14 cellular contexts compared by ENCODE assay signal in the genomic region with DNA sequence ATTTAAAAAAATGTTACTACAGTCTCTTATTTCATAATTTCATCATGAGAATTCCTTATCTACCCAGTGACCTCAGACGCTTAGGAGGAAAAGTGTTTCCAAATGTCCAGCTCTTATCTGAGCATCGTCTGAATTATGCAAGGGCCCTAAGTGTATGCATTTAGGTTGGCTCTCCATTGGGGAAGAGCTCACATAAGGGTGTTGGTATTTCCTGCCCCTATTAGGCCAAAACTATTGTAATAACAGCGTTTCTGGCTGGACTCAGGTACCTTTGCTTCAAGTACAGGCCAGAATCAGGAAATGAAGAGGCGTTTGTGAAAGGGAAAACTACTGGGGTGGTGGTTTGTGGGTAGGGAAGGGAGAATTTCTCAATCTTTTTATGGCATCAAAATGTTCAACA. TPM values are rescaled to one million over a fixed set of nuclear protein-coding genes. Genes with fewer than 3 reads are reported as not detected.
DNase-seq lines count a peak whose midpoint lies in the region; ATAC-seq and TF ChIP-seq lines count a peak whose summit lies in the region.
"Had no signal": no experiment of that assay in that cellular context is flagged by ENCODE, and none has a peak within 500 bp of the region (broad histone marks: within the 10 kb centered on the region; RNA-seq: fewer than 3 reads in every experiment).

No MANE protein-coding gene starts in this region.

- dilution Hi-C loops in mammary epithelial cell (cut with HindIII; ENCODE audit: low sequenced_read_pairs) = no loop called here

- intact Hi-C loops in mammary epithelial cell (cut with micrococcal nuclease) = no loop called here
- intact Hi-C loops in left lung (cut with DNase I) = no loop called here

- H3K9ac ChIP-seq in mammary epithelial cell (ENCODE audit: insufficient read depth, low read length) = no peak overlapping the region

- ATAC-seq in left lung = peak; percentile 89
- ATAC-seq in activated CD4-positive, CD25-positive, alpha-beta regulatory T cell treated with anti-CD3 and anti-CD28 coated beads, Interleukin-2, amount 50 U/mL, for 24 hours = no peak

- H3K4me1 ChIP-seq in mammary epithelial cell (ENCODE audit: insufficient read depth, low read length) (peaks cover 24% of the 10 kb centered on the region), left lung (peaks cover 0 to 7% of the 10 kb centered on the region in 2 donors)

- WGBS in mammary epithelial cell (ENCODE audit: low coverage, missing lambda C conversion rate) = 8% methylated on average over 4 of the region's 4 CpGs

- no peaks in the 10 kb centered on the region for H3K79me2 ChIP-seq in mammary epithelial cell (ENCODE audit: insufficient read depth, low read length)

- no peak overlapping the region for H3K4me2 ChIP-seq in mammary epithelial cell (ENCODE audit: insufficient read depth, low read depth, low read length)

- peak overlapping the region; percentile 85 for H2AFZ ChIP-seq in mammary epithelial cell (ENCODE audit: low read depth, low read length)

- BruUV-seq in mammary epithelial cell (replicated peaks; lab: Mats Ljungman, UMichigan) = no TSS peak

- no peaks in the 10 kb centered on the region for H3K27me3 ChIP-seq in mammary epithelial cell (ENCODE audit: insufficient read depth, low read length)
- no peaks in the 10 kb centered on the region for H3K27me3 ChIP-seq in left lung
- H3K27me3 ChIP-seq: MG63 had no signal

- TF ChIP-seq CTCF in mammary epithelial cell (conservative IDR thresholded peaks at IDR 0.05 in 1 of 2, IDR thresholded peaks at IDR 0.05 in 1 of 2; ENCODE audit: extremely low read depth in 1 of 2, insufficient read depth in 1 of 2, low read depth in 1 of 2, low read length in 2 of 2) (no peak), left lung (IDR thresholded peaks at IDR 0.05) (no peak)

- peaks cover 5% of the 10 kb centered on the region for H3K9me3 ChIP-seq in mammary epithelial cell (replicated peaks; ENCODE audit: insufficient read depth, low read length)
- H3K9me3 ChIP-seq in left lung = peaks cover 0 to 4% of the 10 kb centered on the region in 2 donors

- peak overlapping the region; percentile 56 for H3K27ac ChIP-seq in mammary epithelial cell (ENCODE audit: insufficient read depth, low read depth, low read length)
- peak overlapping the region in 1 of 2 donors; percentile 46 for H3K27ac ChIP-seq in left lung

- DNase-seq in AML-193 (lab: John Stamatoyannopoulos, UW) (peak; percentile 72 to 80), MV-4-11 (lab: John Stamatoyannopoulos, UW) (peak; percentile 54), mammary epithelial cell (peak; percentile 79), left lung (no peak), G401 (ENCODE audit: low spot score) (no peak), dedifferentiated amniotic fluid mesenchymal stem cell (ENCODE audit: extremely low spot score) (no peak)
- no peak for DNase-seq in stimulated activated naive CD4-positive, alpha-beta T cell (lab: John Stamatoyannopoulos, UW)
- DNase-seq: activated CD4-positive, alpha-beta T cell treated with anti-CD3 and anti-CD28 coated beads, Interleukin-2, amount 50 U/mL, for 4 hours; DMS79; hypothalamus; MG63; NCI-H345; T-helper 9 cell had no signal

- H3K4me3 ChIP-seq in mammary epithelial cell (replicated peaks in 1 of 3; ENCODE audit: insufficient read depth in 1 of 3, low read depth in 2 of 3, low read length in 3 of 3) (no peak overlapping the region), left lung (no peak overlapping the region)
- H3K4me3 ChIP-seq: MG63 had no signal

- in situ Hi-C loops in mammary epithelial cell (cut with MboI; ENCODE audit: low sequenced_read_pairs in 2 of 2) (no loop called here), G401 (cut with HindIII; ENCODE audit: low sequenced_read_pairs) (no loop called here)

- H4K20me1 ChIP-seq in mammary epithelial cell (ENCODE audit: insufficient read depth, low read length) = no peaks in the 10 kb centered on the region

- CTCF ChIA-PET in mammary epithelial cell (lab: Charles Lee; ENCODE audit: low non-redundant PET) = no interaction called here

- H3K36me3 ChIP-seq in mammary epithelial cell (ENCODE audit: insufficient read depth, low read length) (no peaks in the 10 kb centered on the region), left lung (no peaks in the 10 kb centered on the region)
- H3K36me3 ChIP-seq: MG63 had no signal

RNA-seq across cellular contexts. Expression of gene SGK1, which starts 40.4 kb away (rescaled TPM):
- total RNA-seq in mammary epithelial cell (100 to 1,000 TPM in 1 of 2 donors, 10 to 100 TPM in 1; 84.5 to 755 TPM), left lung (100 to 1,000 TPM; 154 to 236 TPM)
- polyA plus RNA-seq in mammary epithelial cell = 130 TPM
- 255 TPM for polyA minus RNA-seq in mammary epithelial cell
- 3.9 and 4.8 TPM in 2 replicates for total RNA-seq in G401 (2014; rRNA removed; shearing (Covaris generic))

Comparison
In these comparisons a context has a peak if more than half of its experiments do, and no peak if none do; other contexts are left out.
1. DNase-seq: peak in AML-193 (2 of 2), MV-4-11 (single experiment) and mammary epithelial cell (single experiment); none in left lung (0 of 2), G401 (single experiment), dedifferentiated amniotic fluid mesenchymal stem cell (single experiment) and stimulated activated naive CD4-positive, alpha-beta T cell (0 of 6).
2. RNA of gene SGK1, which starts 40.4 kb away (total RNA-seq): 84.5 to 755 TPM in mammary epithelial cell and 154 to 236 TPM in left lung; 3.9 to 4.8 TPM in G401; every median in the first group is over 10 times any median in the second.